Comparison of ENCODE assay signal across 26 cellular contexts in the genomic region with DNA sequence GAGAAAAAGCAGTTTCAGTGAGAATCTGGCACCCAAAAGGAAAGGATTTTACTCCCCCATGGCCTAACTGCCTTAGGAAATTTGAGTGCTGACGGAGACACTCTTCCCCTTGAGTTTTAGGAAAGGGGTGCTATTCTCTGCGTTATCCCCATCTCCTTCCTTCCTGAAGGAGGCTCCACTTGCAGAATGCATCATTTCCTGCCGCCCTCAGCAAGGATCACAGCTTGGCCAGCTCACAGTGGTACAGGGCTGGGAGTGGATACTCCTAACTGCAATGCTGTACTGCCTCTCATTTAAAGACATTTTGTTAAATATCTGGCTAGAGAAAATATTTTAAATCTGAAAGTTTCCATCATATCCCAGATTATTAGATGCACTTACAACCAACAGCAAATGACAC. TPM values are rescaled to one million over a fixed set of nuclear protein-coding genes. Genes with fewer than 3 reads are reported as not detected.
A peak's percentile ranks its signal among the peaks of the same experiment; 100 is the strongest.
DNase-seq lines count a peak whose midpoint lies in the region; ATAC-seq, FAIRE-seq and TF ChIP-seq lines count a peak whose summit lies in the region.
"Had no signal": no experiment of that assay in that cellular context is flagged by ENCODE, and none has a peak within 500 bp of the region (broad histone marks: within the 10 kb centered on the region; RNA-seq: fewer than 3 reads in every experiment).

No MANE protein-coding gene starts in this region.

- H2AFZ ChIP-seq in smooth muscle cell (ENCODE audit: low read depth): no peak overlapping the region

- no peak overlapping the region for H3K9ac ChIP-seq in smooth muscle cell (ENCODE audit: low read depth)

- DNase-seq in heart left ventricle: peak in 2 of 5 donors; percentile 21 to 51
- DNase-seq in cardiac septum (ENCODE audit: low spot score): no peak
- no peak for DNase-seq in astrocyte of the spinal cord (ENCODE audit: low read depth, low spot score)
- no peak for DNase-seq in left ventricle myocardium superior
- no peak for DNase-seq in urothelium cell line (ENCODE audit: low spot score)
- DNase-seq in smooth muscle cell (lab: John Stamatoyannopoulos, UW; ENCODE audit: unreplicated experiment): no peak
- no peak for DNase-seq in globus pallidus (ENCODE audit: low spot score)
- DNase-seq: activated CD4-positive, CD25-positive, alpha-beta regulatory T cell; activated naive CD8-positive, alpha-beta T cell treated with anti-CD3 and anti-CD28 coated beads for 36 hours; CD8-positive, alpha-beta memory T cell; esophagus squamous epithelium; mucosa of descending colon; NCI-H1436 treated with DMSO at 0.1 percent for 48 hours; NCI-H446; SHP77 treated with DMSO at 0.1 percent for 48 hours; sigmoid colon; stimulated activated CD4-positive, alpha-beta T cell treated with anti-CD3 and anti-CD28 coated beads, Interleukin-2, amount 100 ng/mL, for 24 hours; T-helper 2 cell had no signal

- no peaks in the 10 kb centered on the region for H3F3A ChIP-seq in smooth muscle cell (ENCODE audit: low read depth)

- ATAC-seq in heart left ventricle (peak in 3 of 4 donors; percentile 59 to 72 (median 64)), left ventricle myocardium superior (peak; percentile 34), HG03460 (IDR thresholded peaks at IDR 0.05; ENCODE audit: unreplicated experiment) (no peak)
- ATAC-seq: left lobe of liver, mucosa of descending colon had no signal

- in situ Hi-C loops in astrocyte of the spinal cord (cut with HindIII; ENCODE audit: low sequenced_read_pairs): no loop called here

- intact Hi-C loops in heart left ventricle (cut with DNase I): no loop called here
- intact Hi-C loops in cardiac septum (cut with DNase I): no loop called here
- intact Hi-C loops in left ventricle myocardium superior (cut with micrococcal nuclease): no loop called here

- H3K27me3 ChIP-seq in heart left ventricle (no peaks in the 10 kb centered on the region), smooth muscle cell (ENCODE audit: low read depth) (no peaks in the 10 kb centered on the region)
- H3K27me3 ChIP-seq: breast epithelium, esophagus squamous epithelium, sigmoid colon, vagina had no signal

- TF ChIP-seq POLR2A in heart left ventricle (IDR thresholded peaks at IDR 0.05): no peak

- no peaks in the 10 kb centered on the region for H3K79me2 ChIP-seq in smooth muscle cell (ENCODE audit: low read depth)

- H3K9me3 ChIP-seq in heart left ventricle: no peaks in the 10 kb centered on the region
- no peaks in the 10 kb centered on the region for H3K9me3 ChIP-seq in smooth muscle cell (replicated peaks; ENCODE audit: low read depth)
- H3K9me3 ChIP-seq: breast epithelium, esophagus squamous epithelium, mucosa of descending colon, sigmoid colon, vagina had no signal

- H3K4me2 ChIP-seq in smooth muscle cell: no peak overlapping the region

- H4K20me1 ChIP-seq in smooth muscle cell (ENCODE audit: low read depth): no peaks in the 10 kb centered on the region

- peak overlapping the region in 5 of 12 donors; percentile 16 to 55 (median 45) for H3K27ac ChIP-seq in heart left ventricle
- no peak overlapping the region for H3K27ac ChIP-seq in smooth muscle cell (ENCODE audit: low read depth)
- H3K27ac ChIP-seq: breast epithelium, esophagus squamous epithelium, sigmoid colon, vagina had no signal

- H3K4me1 ChIP-seq in heart left ventricle (peaks cover 0 to 31% (median 15%) of the 10 kb centered on the region in 12 donors), smooth muscle cell (ENCODE audit: low read depth) (no peaks in the 10 kb centered on the region)
- H3K4me1 ChIP-seq: breast epithelium, sigmoid colon had no signal

- H3K4me3 ChIP-seq in heart left ventricle (no peak overlapping the region), astrocyte of the spinal cord (ENCODE audit: low read depth, low read length) (no peak overlapping the region), smooth muscle cell (no peak overlapping the region)
- H3K4me3 ChIP-seq: breast epithelium, esophagus squamous epithelium, mucosa of descending colon, sigmoid colon, vagina had no signal

- WGBS in heart left ventricle, 4 donors: 44 to 58% (median 53%) methylated on average over 3 of the region's 3 CpGs
- WGBS in smooth muscle cell (ENCODE audit: low lambda C conversion rate): 68% methylated on average over 3 of the region's 3 CpGs

- TF ChIP-seq CTCF in heart left ventricle (IDR thresholded peaks at IDR 0.05) (peak in 3 of 12 donors; percentile 20 to 32 (median 25)), astrocyte of the spinal cord (IDR thresholded peaks at IDR 0.05; ENCODE audit: low read depth, low read length) (peak; percentile 19), smooth muscle cell (IDR thresholded peaks at IDR 0.05; ENCODE audit: borderline replicate concordance, insufficient read depth, poor library complexity, severe bottlenecking) (no peak)

- H3K36me3 ChIP-seq in heart left ventricle (no peaks in the 10 kb centered on the region), smooth muscle cell (ENCODE audit: low read depth) (no peaks in the 10 kb centered on the region)
- H3K36me3 ChIP-seq: breast epithelium, esophagus squamous epithelium, sigmoid colon, vagina had no signal

- FAIRE-seq in urothelium cell line (lab: Jason Lieb, UNC): peak; percentile 70

RNA-seq across cellular contexts. Expression of gene RDH12, which starts 33.0 kb away (rescaled TPM):
- total RNA-seq in heart left ventricle (not detected), cardiac septum (not detected), left ventricle myocardium superior (not detected), smooth muscle cell (0.09 and 1.9 TPM in 2 replicates)
- polyA plus RNA-seq in heart left ventricle (not detected), smooth muscle cell (0.30 TPM in 1 of 2 replicates, not detected in the other)
- total RNA-seq: A673; activated CD8-positive, alpha-beta memory T cell treated with anti-CD3 and anti-CD28 coated beads for 36 hours; activated naive CD8-positive, alpha-beta T cell treated with anti-CD3 and anti-CD28 coated beads for 36 hours; activated T-helper 1 cell treated with anti-CD3 and anti-CD28 coated beads, Interleukin-12 subunit alpha, Interleukin-12 subunit beta, Interleukin-2, Interleukin-4 antibody, amounts not matched to agents 30 ng/mL and 10 ng/mL and 1 ng/mL, durations not matched to agents 14 hours and 24 hours and 36 hours; breast epithelium; CD8-positive, alpha-beta memory T cell; G401; mucosa of descending colon; sigmoid colon had no signal
- polyA plus RNA-seq: CD8-positive, alpha-beta memory T cell had no signal

RNA-seq across cellular contexts. Expression of gene RDH11, which starts 39.1 kb away (rescaled TPM):
- 10 to 100 TPM; 14.3 to 24.3 (median 17.8) TPM for total RNA-seq in heart left ventricle
- 10 to 100 TPM; 12.5 to 28.7 TPM for polyA plus RNA-seq in heart left ventricle
- 18.3 TPM for total RNA-seq in cardiac septum
- total RNA-seq in left ventricle myocardium superior: 12.5 TPM
- total RNA-seq in smooth muscle cell: 104 and 121 TPM in 2 replicates
- polyA plus RNA-seq in smooth muscle cell: 106 and 116 TPM in 2 replicates
